In the genomic region with DNA sequence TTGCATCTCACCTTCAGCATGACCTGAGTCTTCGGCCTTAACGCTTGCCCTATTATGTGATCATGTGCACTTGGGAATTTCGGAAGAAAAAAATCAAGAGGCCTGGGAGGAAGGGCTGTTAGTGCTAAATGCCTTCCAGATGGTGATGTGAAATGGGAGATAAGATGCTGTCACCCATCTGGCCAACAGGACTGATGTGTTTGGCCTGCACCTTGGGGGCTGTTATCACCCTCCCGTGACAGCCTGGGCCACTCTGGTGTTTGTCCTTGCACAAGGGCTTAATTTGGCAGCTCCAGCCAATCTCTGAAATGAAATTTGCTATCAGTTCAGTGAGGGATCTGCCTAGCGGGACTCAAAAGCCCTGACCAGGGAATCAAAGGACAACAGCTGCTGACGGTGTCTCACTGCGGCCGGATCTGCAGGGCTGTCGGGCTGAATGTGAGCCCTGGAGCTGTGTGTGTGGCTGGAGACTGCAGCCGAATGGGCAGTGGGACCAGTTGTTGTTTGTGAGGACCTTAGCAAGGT, we compare ENCODE assay signal across 12 cellular contexts.
A peak's percentile ranks its signal among the peaks of the same experiment; 100 is the strongest.
DNase-seq lines count a peak whose midpoint lies in the region; ATAC-seq, FAIRE-seq and TF ChIP-seq lines count a peak whose summit lies in the region.
"Had no signal": no experiment of that assay in that cellular context is flagged by ENCODE, and none has a peak within 500 bp of the region (broad histone marks: within the 10 kb centered on the region; RNA-seq: fewer than 3 reads in every experiment).

No MANE protein-coding gene starts in this region.

- H3K4me2 ChIP-seq in A549 = peak overlapping the region; percentile 86
- H3K4me2 ChIP-seq: smooth muscle cell had no signal

- H3K9me3 ChIP-seq in A549 = peaks cover 5% of the 10 kb centered on the region; the same call in 2 of the 3 replicates
- H3K9me3 ChIP-seq in Panc1 (ENCODE audit: control insufficient read depth, insufficient read depth, low read depth, low read length) = peaks cover under 1% of the 10 kb centered on the region; the same call in 1 of the 2 replicates

- no peak for ATAC-seq in A549
- no peak for ATAC-seq in Panc1
- ATAC-seq in HG02678 (IDR thresholded peaks at IDR 0.05; ENCODE audit: unreplicated experiment) = no peak
- ATAC-seq in GM19328 (IDR thresholded peaks at IDR 0.05; ENCODE audit: unreplicated experiment) = no peak
- no peak for ATAC-seq in HG03460 (IDR thresholded peaks at IDR 0.05; ENCODE audit: unreplicated experiment)
- ATAC-seq: activated CD4-positive, CD25-positive, alpha-beta regulatory T cell treated with anti-CD3 and anti-CD28 coated beads, Interleukin-2, amount 50 U/mL, for 24 hours; activated T-helper 17 cell treated with anti-CD3 and anti-CD28 coated beads, Interleukin-2, amount 50 U/mL, for 72 hours had no signal

- peaks cover 67% of the 10 kb centered on the region for H3K4me1 Mint-ChIP-seq in glutamatergic neuron (ENCODE audit: low read depth, unreplicated experiment)
- H3K4me1 Mint-ChIP-seq in osteocyte (ENCODE audit: unreplicated experiment) = peaks cover 74% of the 10 kb centered on the region
- H3K4me1 Mint-ChIP-seq: activated T-helper 17 cell treated with anti-CD3 and anti-CD28 coated beads, Interleukin-2, amount 50 U/mL, for 72 hours had no signal

- no peak for TF ChIP-seq EP300 in A549 (IDR thresholded peaks at IDR 0.05)

- TF ChIP-seq CTCF in A549 (IDR thresholded peaks at IDR 0.05) = no peak
- TF ChIP-seq CTCF in Panc1 (IDR thresholded peaks at IDR 0.05) = no peak
- no peak for TF ChIP-seq CTCF in glutamatergic neuron (IDR thresholded peaks at IDR 0.05; ENCODE audit: partially characterized antibody, unreplicated experiment)
- no peak for TF ChIP-seq CTCF in osteocyte (IDR thresholded peaks at IDR 0.05)

- 87% methylated on average over 10 of the region's 10 CpGs for WGBS in A549 (ENCODE audit: missing lambda C conversion rate)

- H3K9me3 Mint-ChIP-seq in glutamatergic neuron (ENCODE audit: unreplicated experiment) (peaks cover 38% of the 10 kb centered on the region), osteocyte (ENCODE audit: unreplicated experiment) (no peaks in the 10 kb centered on the region)
- H3K9me3 Mint-ChIP-seq: activated T-helper 17 cell treated with anti-CD3 and anti-CD28 coated beads, Interleukin-2, amount 50 U/mL, for 72 hours had no signal

- FAIRE-seq in A549 (lab: Jason Lieb, UNC) = no peak

- no peaks in the 10 kb centered on the region; the same call in 1 of the 2 replicates for H3K36me3 ChIP-seq in Panc1 (ENCODE audit: control insufficient read depth, insufficient read depth, low read length)

- no TSS peak for BruUV-seq in Panc1 (replicated peaks; lab: Mats Ljungman, UMichigan)

- H3K36me3 Mint-ChIP-seq in glutamatergic neuron (ENCODE audit: unreplicated experiment) (peaks cover 10% of the 10 kb centered on the region), osteocyte (ENCODE audit: unreplicated experiment) (peaks cover 15% of the 10 kb centered on the region)

- H3K27me3 ChIP-seq in Panc1 (ENCODE audit: control insufficient read depth, insufficient read depth, low read length) = no peaks in the 10 kb centered on the region

- no peak for DNase-seq in A549 (ENCODE audit: low read depth in 1 of 2, low spot score in 1 of 2)
- no peak for DNase-seq in Panc1 (ENCODE audit: low read depth, low spot score)
- DNase-seq in glutamatergic neuron = peak; percentile 68
- no peak for DNase-seq in osteocyte (ENCODE audit: extremely low spot score, unreplicated experiment)
- no peak for DNase-seq in G401 (ENCODE audit: low spot score)

- CTCF ChIA-PET in A549 (lab: Yijun Ruan, JAX) = interaction anchor here (1.4 to 5.0 kb wide), 8 partner anchors 10 to 108 kb away, joined by 4 to 36 read pairs (median 16); no protein-coding TSS in a partner anchor
- CTCF ChIA-PET in Panc1 (lab: Charles Lee) = no interaction called here

- H3K4me1 ChIP-seq in A549 (peaks cover 69% of the 10 kb centered on the region), Panc1 (ENCODE audit: control insufficient read depth, insufficient read depth, low read length) (peaks cover 77% of the 10 kb centered on the region)

- H3K4me3 ChIP-seq in A549 = peak overlapping the region; percentile 12; the same call in 2 of the 3 replicates
- H3K4me3 ChIP-seq in Panc1 (ENCODE audit: low read depth in 2 of 2, low read length in 2 of 2) = 0 out of 4 replicates have a peak overlapping the region, but pooled peaks of 1 of the 2 experiments have one; percentile 5
- H3K4me3 ChIP-seq: SK-N-MC, smooth muscle cell had no signal

- POLR2A ChIA-PET in A549 (lab: Yijun Ruan, JAX) = interaction anchor here (0.9 to 3.1 kb wide), 3 partner anchors 10 to 27 kb away, joined by 3 to 20 read pairs (median 8); no protein-coding TSS in a partner anchor
- POLR2A ChIA-PET in Panc1 (lab: Charles Lee) = interaction anchor here (0.5 to 0.7 kb wide), 3 partner anchors 9 to 78 kb away, joined by 6 to 8 read pairs (median 7); no protein-coding TSS in a partner anchor

- in situ Hi-C loops in Panc1 (cut with HindIII; ENCODE audit: low pct_unique_long_range_greater_than_20kb, low sequenced_read_pairs) (no loop called here), G401 (cut with HindIII; ENCODE audit: low sequenced_read_pairs) (no loop called here)

- H3K27ac ChIP-seq in A549 (peak overlapping the region; percentile 88 to 92), Panc1 (ENCODE audit: low read length) (peak overlapping the region; percentile 93)
- H3K27ac ChIP-seq: SK-N-MC had no signal

- no peak for TF ChIP-seq RAD21 in A549 (conservative IDR thresholded peaks at IDR 0.05 in 1 of 2, IDR thresholded peaks at IDR 0.05 in 1 of 2)

- H3K4me3 Mint-ChIP-seq in glutamatergic neuron (ENCODE audit: unreplicated experiment) (peak overlapping the region; percentile 59), osteocyte (ENCODE audit: unreplicated experiment) (peak overlapping the region; percentile 8)
- H3K4me3 Mint-ChIP-seq: activated T-helper 17 cell treated with anti-CD3 and anti-CD28 coated beads, Interleukin-2, amount 50 U/mL, for 72 hours had no signal

- H3K27ac Mint-ChIP-seq in glutamatergic neuron (ENCODE audit: unreplicated experiment) (peak overlapping the region; percentile 100), osteocyte (ENCODE audit: unreplicated experiment) (peak overlapping the region; percentile 97)
- H3K27ac Mint-ChIP-seq: activated T-helper 17 cell treated with anti-CD3 and anti-CD28 coated beads, Interleukin-2, amount 50 U/mL, for 72 hours had no signal

- intact Hi-C loops in Panc1 (cut with micrococcal nuclease; ENCODE audit: unreplicated experiment) = no loop called here

- TF ChIP-seq POLR2A in A549 (IDR thresholded peaks at IDR 0.05; ENCODE audit: low read length) = no peak

- H3K27me3 Mint-ChIP-seq in glutamatergic neuron (ENCODE audit: unreplicated experiment) (peaks cover 30% of the 10 kb centered on the region), osteocyte (ENCODE audit: unreplicated experiment) (no peaks in the 10 kb centered on the region)

TF ChIP-seq in A549, 52 proteins besides CTCF, POLR2A, EP300 and RAD21:
- no peak for TF ChIP-seq HEYL (CRISPR knock-in tag; IDR thresholded peaks at IDR 0.05)
- TF ChIP-seq HOXA7 (CRISPR knock-in tag; IDR thresholded peaks at IDR 0.05) = no peak
- TF ChIP-seq CBX8 (IDR thresholded peaks at IDR 0.05) = no peak
- no peak for TF ChIP-seq FOSL2 (IDR thresholded peaks at IDR 0.05)
- no peak for TF ChIP-seq FOSL2 (CRISPR knock-in tag; IDR thresholded peaks at IDR 0.05)
- TF ChIP-seq, protein P1, sequence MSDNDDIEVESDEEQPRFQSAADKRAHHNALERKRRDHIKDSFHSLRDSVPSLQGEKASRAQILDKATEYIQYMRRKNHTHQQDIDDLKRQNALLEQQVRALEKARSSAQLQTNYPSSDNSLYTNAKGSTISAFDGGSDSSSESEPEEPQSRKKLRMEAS (IDR thresholded peaks at IDR 0.05) = no peak
- TF ChIP-seq, protein P2, sequence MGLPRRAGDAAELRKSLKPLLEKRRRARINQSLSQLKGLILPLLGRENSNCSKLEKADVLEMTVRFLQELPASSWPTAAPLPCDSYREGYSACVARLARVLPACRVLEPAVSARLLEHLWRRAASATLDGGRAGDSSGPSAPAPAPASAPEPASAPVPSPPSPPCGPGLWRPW (IDR thresholded peaks at IDR 0.05) = no peak
- no peak for TF ChIP-seq RNF2 (IDR thresholded peaks at IDR 0.05; ENCODE audit: borderline replicate concordance, low read depth)
- no peak for TF ChIP-seq TFCP2L1 (CRISPR knock-in tag; IDR thresholded peaks at IDR 0.05)
- TF ChIP-seq KDM5A (IDR thresholded peaks at IDR 0.05) = no peak
- no peak for TF ChIP-seq NFE2L2 (conservative IDR thresholded peaks at IDR 0.05; ENCODE audit: low read length)
- no peak for TF ChIP-seq HDAC2 (IDR thresholded peaks at IDR 0.05)
- TF ChIP-seq EHMT2 (IDR thresholded peaks at IDR 0.05; ENCODE audit: low read depth) = no peak
- TF ChIP-seq, protein P3, sequence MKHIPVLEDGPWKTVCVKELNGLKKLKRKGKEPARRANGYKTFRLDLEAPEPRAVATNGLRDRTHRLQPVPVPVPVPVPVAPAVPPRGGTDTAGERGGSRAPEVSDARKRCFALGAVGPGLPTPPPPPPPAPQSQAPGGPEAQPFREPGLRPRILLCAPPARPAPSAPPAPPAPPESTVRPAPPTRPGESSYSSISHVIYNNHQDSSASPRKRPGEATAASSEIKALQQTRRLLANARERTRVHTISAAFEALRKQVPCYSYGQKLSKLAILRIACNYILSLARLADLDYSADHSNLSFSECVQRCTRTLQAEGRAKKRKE (CRISPR knock-in tag; IDR thresholded peaks at IDR 0.05; ENCODE audit: low read depth) = no peak
- TF ChIP-seq FOXS1 (CRISPR knock-in tag; IDR thresholded peaks at IDR 0.05) = no peak
- TF ChIP-seq KDM1A (IDR thresholded peaks at IDR 0.05; ENCODE audit: low read depth) = no peak
- TF ChIP-seq CBX2 (IDR thresholded peaks at IDR 0.05; ENCODE audit: borderline replicate concordance, low read depth) = no peak
- no peak for TF ChIP-seq JUN (IDR thresholded peaks at IDR 0.05)
- no peak for TF ChIP-seq MAFK (IDR thresholded peaks at IDR 0.05; ENCODE audit: partially characterized antibody)
- no peak for TF ChIP-seq ESRRA (IDR thresholded peaks at IDR 0.05; ENCODE audit: borderline replicate concordance, low read length)
- TF ChIP-seq, protein P4, sequence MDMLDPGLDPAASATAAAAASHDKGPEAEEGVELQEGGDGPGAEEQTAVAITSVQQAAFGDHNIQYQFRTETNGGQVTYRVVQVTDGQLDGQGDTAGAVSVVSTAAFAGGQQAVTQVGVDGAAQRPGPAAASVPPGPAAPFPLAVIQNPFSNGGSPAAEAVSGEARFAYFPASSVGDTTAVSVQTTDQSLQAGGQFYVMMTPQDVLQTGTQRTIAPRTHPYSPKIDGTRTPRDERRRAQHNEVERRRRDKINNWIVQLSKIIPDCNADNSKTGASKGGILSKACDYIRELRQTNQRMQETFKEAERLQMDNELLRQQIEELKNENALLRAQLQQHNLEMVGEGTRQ (IDR thresholded peaks at IDR 0.05) = no peak
